In genomic region chr11:120344302-120345004, GRCh38 we compare ENCODE assay signal across 8 cellular contexts. TPM values are rescaled to one million over a fixed set of nuclear protein-coding genes. Genes with fewer than 3 reads are reported as not detected.
A peak's percentile ranks its signal among the peaks of the same experiment; 100 is the strongest.
DNase-seq lines count a peak whose midpoint lies in the region; ATAC-seq and FAIRE-seq lines count a peak whose summit lies in the region.

No MANE protein-coding gene starts in this region.

- H3K36me3 Mint-ChIP-seq in stimulated activated naive CD8-positive, alpha-beta T cell treated with anti-CD3 and anti-CD28 coated beads, Interleukin-15, Interleukin-2, amounts not matched to agents 100 ng/mL and 50 ng/mL, for 24 hours (ENCODE audit: low read depth), result peaks cover 9% of the 10 kb centered on the region

- H3K4me3 ChIP-seq in endocrine pancreas (ENCODE audit: control insufficient read depth, insufficient read depth, low read length), result peak overlapping the region; percentile 20

- H3K36me3 ChIP-seq in endocrine pancreas (ENCODE audit: control insufficient read depth, insufficient read depth, low read length), result no peaks in the 10 kb centered on the region

- no peak overlapping the region for H3K9ac ChIP-seq in endocrine pancreas (ENCODE audit: control insufficient read depth, insufficient read depth, low read length)

- no peaks in the 10 kb centered on the region for H3K27me3 ChIP-seq in endocrine pancreas (ENCODE audit: control insufficient read depth, insufficient read depth, low read length)

- peaks cover 32% of the 10 kb centered on the region for H3K4me1 Mint-ChIP-seq in stimulated activated naive CD8-positive, alpha-beta T cell treated with anti-CD3 and anti-CD28 coated beads, Interleukin-15, Interleukin-2, amounts not matched to agents 100 ng/mL and 50 ng/mL, for 24 hours (ENCODE audit: low read depth)

- H3K27me3 Mint-ChIP-seq in stimulated activated naive CD8-positive, alpha-beta T cell treated with anti-CD3 and anti-CD28 coated beads, Interleukin-15, Interleukin-2, amounts not matched to agents 100 ng/mL and 50 ng/mL, for 24 hours, result peaks cover 77% of the 10 kb centered on the region

- peaks cover 5% of the 10 kb centered on the region for H3K9me3 Mint-ChIP-seq in stimulated activated naive CD8-positive, alpha-beta T cell treated with anti-CD3 and anti-CD28 coated beads, Interleukin-15, Interleukin-2, amounts not matched to agents 100 ng/mL and 50 ng/mL, for 24 hours

- peak overlapping the region; percentile 68 for H3K4me3 Mint-ChIP-seq in stimulated activated naive CD8-positive, alpha-beta T cell treated with anti-CD3 and anti-CD28 coated beads, Interleukin-15, Interleukin-2, amounts not matched to agents 100 ng/mL and 50 ng/mL, for 24 hours

- peak; percentile 64 for DNase-seq in DMS79 treated with DMSO at 0.1 percent for 48 hours (lab: John Stamatoyannopoulos, UW)
- DNase-seq in SIG-M5 treated with dmso at 0.1 percent for 504 hours (lab: John Stamatoyannopoulos, UW; ENCODE audit: unreplicated experiment), result peak; percentile 85
- DNase-seq in frontal cortex (ENCODE audit: low spot score in 2 of 2), result no peak
- no peak for DNase-seq in occipital lobe (lab: John Stamatoyannopoulos, UW)

- H3K4me1 ChIP-seq in endocrine pancreas (ENCODE audit: control insufficient read depth, insufficient read depth, low read length), result peaks cover 56% of the 10 kb centered on the region

- ATAC-seq in GM19324 (IDR thresholded peaks at IDR 0.05; ENCODE audit: low FRiP score, unreplicated experiment), result peak; percentile 94
- ATAC-seq in HG03108 (IDR thresholded peaks at IDR 0.05; ENCODE audit: unreplicated experiment), result peak; percentile 73

- peak overlapping the region; percentile 83 for H3K27ac Mint-ChIP-seq in stimulated activated naive CD8-positive, alpha-beta T cell treated with anti-CD3 and anti-CD28 coated beads, Interleukin-15, Interleukin-2, amounts not matched to agents 100 ng/mL and 50 ng/mL, for 24 hours

- FAIRE-seq in frontal cortex (lab: Jason Lieb, UNC), result no peak

- H3K9me3 ChIP-seq in endocrine pancreas (ENCODE audit: control insufficient read depth, low read length), result no peaks in the 10 kb centered on the region

RNA-seq across cellular contexts. Expression of gene ARHGEF12, which starts 8.2 kb away (rescaled TPM):
- total RNA-seq in frontal cortex (202 TPM), occipital lobe (235 TPM)

RNA-seq across cellular contexts. Expression of gene TLCD5, which starts 19.4 kb away (rescaled TPM):
- total RNA-seq in frontal cortex, result 16.3 TPM
- 22.9 TPM for total RNA-seq in occipital lobe

Comparison
In these comparisons a context has a peak if more than half of its experiments do, and no peak if none do; other contexts are left out.
1. DNase-seq: peak in DMS79 treated with DMSO at 0.1 percent for 48 hours (single experiment) and SIG-M5 treated with dmso at 0.1 percent for 504 hours (single experiment); none in frontal cortex (0 of 2) and occipital lobe (single experiment).